Comparison of ENCODE assay signal across 12 cellular contexts in genomic region chr6:3363296-3364025, GRCh38.
DNase-seq lines count a peak whose midpoint lies in the region; ATAC-seq and TF ChIP-seq lines count a peak whose summit lies in the region.
"Had no signal": no experiment of that assay in that cellular context is flagged by ENCODE, and none has a peak within 500 bp of the region (broad histone marks: within the 10 kb centered on the region; RNA-seq: fewer than 3 reads in every experiment).

No MANE protein-coding gene starts in this region.

- H3K27me3 ChIP-seq in left lung (no peaks in the 10 kb centered on the region), tibial artery (no peaks in the 10 kb centered on the region)

- H3K36me3 ChIP-seq in left lung (no peaks in the 10 kb centered on the region), tibial artery (no peaks in the 10 kb centered on the region)

- H3K4me3 ChIP-seq in left lung (no peak overlapping the region), tibial artery (no peak overlapping the region)
- H3K4me3 ChIP-seq: GM12878 had no signal

- H3K9me3 ChIP-seq in left lung (no peaks in the 10 kb centered on the region), tibial artery (no peaks in the 10 kb centered on the region)

- TF ChIP-seq CTCF in 22Rv1 (IDR thresholded peaks at IDR 0.05) (no peak), VCaP (conservative IDR thresholded peaks at IDR 0.05) (no peak), left lung (IDR thresholded peaks at IDR 0.05) (no peak), tibial artery (IDR thresholded peaks at IDR 0.05) (no peak)

- intact Hi-C loops in left lung (cut with DNase I): no loop called here
- intact Hi-C loops in tibial artery (cut with DNase I; ENCODE audit: low total_unique reads): no loop called here

- H3K27ac ChIP-seq in 22Rv1 (peak overlapping the region; percentile 48), VCaP (peak overlapping the region; percentile 31; the same call in 1 of the 2 replicates), left lung (peak overlapping the region; percentile 33), tibial artery (no peak overlapping the region)

- no peaks in the 10 kb centered on the region for H3K4me1 ChIP-seq in left lung
- H3K4me1 ChIP-seq in tibial artery: no peaks in the 10 kb centered on the region

- DNase-seq in DMS53 treated with DMSO at 0.1 percent for 48 hours (lab: John Stamatoyannopoulos, UW; ENCODE audit: unreplicated experiment) (peak; percentile 74), left lung (peak; percentile 85 to 89), tibial artery (no peak)
- DNase-seq in NK-92 treated with Interleukin-12 subunit alpha and Interleukin-12 subunit beta, amount 100 ng/mL, for 24 hours (lab: John Stamatoyannopoulos, UW): no peak
- DNase-seq in activated CD8-positive, alpha-beta memory T cell treated with anti-CD3 and anti-CD28 coated beads, Interleukin-2, amount 50 U/mL, for 4 hours: no peak
- DNase-seq: amniotic stem cell; CD4-positive, alpha-beta T cell; retina had no signal

- ATAC-seq in left lung (peak; percentile 94), GM18870 (IDR thresholded peaks at IDR 0.05; ENCODE audit: unreplicated experiment) (no peak)
- ATAC-seq: GM12878 had no signal

Comparison
In these comparisons a context has a peak if more than half of its experiments do, and no peak if none do; other contexts are left out.
1. H3K27ac ChIP-seq: peak in 22Rv1 (single experiment), VCaP (single experiment) and left lung (2 of 2); none in tibial artery (0 of 2).
2. DNase-seq: peak in DMS53 treated with DMSO at 0.1 percent for 48 hours (single experiment) and left lung (2 of 2); none in NK-92 treated with Interleukin-12 subunit alpha and Interleukin-12 subunit beta, amount 100 ng/mL, for 24 hours (single experiment), tibial artery (0 of 2) and activated CD8-positive, alpha-beta memory T cell treated with anti-CD3 and anti-CD28 coated beads, Interleukin-2, amount 50 U/mL, for 4 hours (single experiment).